ENCODE assay signal across 19 cellular contexts in genomic region chr12:28699029-28699428, GRCh38.
"Had no signal": no experiment of that assay in that cellular context is flagged by ENCODE, and none has a peak within 500 bp of the region (broad histone marks: within the 10 kb centered on the region; RNA-seq: fewer than 3 reads in every experiment).

No MANE protein-coding gene starts in this region.

- H3K27me3 ChIP-seq: gastroesophageal sphincter, pancreas, right atrium auricular region, thyroid gland had no signal

- H3K27ac ChIP-seq: gastroesophageal sphincter, pancreas, psoas muscle, right atrium auricular region, thyroid gland had no signal

- H3K4me3 ChIP-seq: gastroesophageal sphincter, pancreas, psoas muscle, right atrium auricular region, thyroid gland had no signal

- FAIRE-seq: endometrium, islet of Langerhans, pancreas had no signal

- ATAC-seq: activated CD8-positive, alpha-beta memory T cell treated with anti-CD3 and anti-CD28 coated beads, Interleukin-2, amount 10 ng/mL, durations not matched to agents 7 days and 5 days; activated CD8-positive, alpha-beta T cell treated with anti-CD3 and anti-CD28 coated beads for 36 hours; activated naive CD4-positive, alpha-beta T cell treated with anti-CD3 and anti-CD28 coated beads, Interleukin-2, amount 50 U/mL, for 72 hours; gastroesophageal sphincter; left cardiac atrium; pancreas; psoas muscle had no signal

- DNase-seq: activated CD4-positive, alpha-beta T cell treated with anti-CD3 and anti-CD28 coated beads, Interleukin-2, amount 10 ng/mL, durations not matched to agents 7 days and 5 days; activated CD8-positive, alpha-beta memory T cell treated with anti-CD3 and anti-CD28 coated beads, Interleukin-2, amount 10 ng/mL, durations not matched to agents 7 days and 5 days; activated CD8-positive, alpha-beta T cell treated with anti-CD3 and anti-CD28 coated beads for 36 hours; activated effector memory CD4-positive, alpha-beta T cell treated with anti-CD3 and anti-CD28 coated beads, Interleukin-2, amount 50 U/mL, for 16 hours; activated T-cell treated with anti-CD3 and anti-CD28 coated beads for 4 hours; aorta; effector CD4-positive, alpha-beta T cell; head of caudate nucleus; left cardiac atrium; pancreas; psoas muscle; stimulated activated CD4-positive, alpha-beta T cell treated with anti-CD3 and anti-CD28 coated beads, Interleukin-4, amount 100 ng/mL, for 24 hours; substantia nigra; thyroid gland had no signal

- H3K9me3 ChIP-seq: pancreas, psoas muscle, thyroid gland had no signal

- H3K4me1 ChIP-seq: gastroesophageal sphincter, pancreas, psoas muscle, right atrium auricular region, thyroid gland had no signal

- H3K36me3 ChIP-seq: gastroesophageal sphincter, pancreas, right atrium auricular region, thyroid gland had no signal
